ENCODE assay signal across 13 cellular contexts in the genomic region with DNA sequence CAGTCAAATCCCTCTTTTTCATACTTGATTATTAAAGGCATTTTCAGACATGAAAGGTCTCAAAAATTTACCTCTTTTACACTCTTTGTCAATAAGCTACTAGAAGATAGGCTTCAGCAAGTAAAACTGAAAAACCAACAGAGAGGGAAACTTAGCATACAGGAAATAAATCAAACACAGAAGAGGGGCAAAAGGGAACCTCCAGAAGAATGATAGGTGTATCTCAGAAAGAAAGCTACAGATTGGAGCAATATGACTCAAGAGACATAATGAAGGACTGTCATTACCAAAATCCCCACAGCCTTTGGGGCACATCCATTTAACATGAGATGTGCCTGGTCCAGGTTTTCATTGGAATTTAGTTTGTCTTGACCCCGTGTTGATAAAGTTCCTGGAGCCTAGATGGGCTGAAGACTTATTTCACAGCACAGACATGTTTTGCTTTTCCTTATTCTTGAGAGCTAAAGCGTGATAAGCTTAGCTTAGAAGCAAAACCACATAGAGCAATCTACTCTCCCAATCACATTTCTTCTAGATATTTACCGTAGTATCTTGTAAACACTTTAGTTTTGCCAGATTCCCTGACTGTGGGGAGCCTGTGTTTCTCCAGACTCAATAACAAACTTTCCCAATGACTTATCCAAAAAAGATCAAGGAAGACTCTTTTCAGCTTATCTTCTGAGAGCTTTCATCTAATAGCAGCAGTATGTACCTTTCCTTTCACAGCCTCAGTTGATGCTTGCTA. TPM values are rescaled to one million over a fixed set of nuclear protein-coding genes. Genes with fewer than 3 reads are reported as not detected.
DNase-seq lines count a peak whose midpoint lies in the region; ATAC-seq and TF ChIP-seq lines count a peak whose summit lies in the region.
"Had no signal": no experiment of that assay in that cellular context is flagged by ENCODE, and none has a peak within 500 bp of the region (broad histone marks: within the 10 kb centered on the region; RNA-seq: fewer than 3 reads in every experiment).

No MANE protein-coding gene starts in this region.

- POLR2A ChIA-PET in MCF 10A (lab: Yijun Ruan, JAX) (interaction anchor here (0.9 to 1.5 kb wide), 2 partner anchors 8 to 51 kb away, joined by 3 read pairs; no protein-coding TSS in a partner anchor), WTC11 (lab: Charles Lee) (interaction anchor here (0.5 kb wide), 2 partner anchors 10 to 51 kb away, joined by 3 to 5 read pairs; no protein-coding TSS in a partner anchor)

- CTCF ChIA-PET in MCF 10A (lab: Yijun Ruan, JAX) (interaction anchor here (0.6 to 1.8 kb wide), 6 partner anchors 10 to 157 kb away, joined by 3 to 7 read pairs (median 4); no protein-coding TSS in a partner anchor), WTC11 (lab: Charles Lee) (no interaction called here), Calu3 (lab: Charles Lee) (no interaction called here)

- H3K27ac Mint-ChIP-seq in MCF 10A (ENCODE audit: low read depth, unreplicated experiment): peak overlapping the region; percentile 50
- peak overlapping the region; percentile 93 for H3K27ac Mint-ChIP-seq in WTC11
- peak overlapping the region; percentile 90 for H3K27ac Mint-ChIP-seq in stimulated activated naive CD8-positive, alpha-beta T cell treated with anti-CD3 and anti-CD28 coated beads, Interleukin-15, Interleukin-2, amounts not matched to agents 100 ng/mL and 50 ng/mL, for 24 hours
- H3K27ac Mint-ChIP-seq in Calu3 (ENCODE audit: unreplicated experiment): no peak overlapping the region

- no peak overlapping the region for H3K4me3 Mint-ChIP-seq in MCF 10A (ENCODE audit: unreplicated experiment)
- H3K4me3 Mint-ChIP-seq in WTC11: no peak overlapping the region
- peak overlapping the region; percentile 36 for H3K4me3 Mint-ChIP-seq in stimulated activated naive CD8-positive, alpha-beta T cell treated with anti-CD3 and anti-CD28 coated beads, Interleukin-15, Interleukin-2, amounts not matched to agents 100 ng/mL and 50 ng/mL, for 24 hours
- no peak overlapping the region for H3K4me3 Mint-ChIP-seq in Calu3 (ENCODE audit: low read depth, unreplicated experiment)

- H3K27me3 Mint-ChIP-seq in MCF 10A (ENCODE audit: insufficient read depth, unreplicated experiment) (no peaks in the 10 kb centered on the region), WTC11 (ENCODE audit: low read depth) (no peaks in the 10 kb centered on the region), Calu3 (ENCODE audit: unreplicated experiment) (no peaks in the 10 kb centered on the region)
- H3K27me3 Mint-ChIP-seq in stimulated activated naive CD8-positive, alpha-beta T cell treated with anti-CD3 and anti-CD28 coated beads, Interleukin-15, Interleukin-2, amounts not matched to agents 100 ng/mL and 50 ng/mL, for 24 hours: no peaks in the 10 kb centered on the region

- peaks cover 21% of the 10 kb centered on the region for H3K4me1 Mint-ChIP-seq in MCF 10A (ENCODE audit: insufficient read depth, unreplicated experiment)
- H3K4me1 Mint-ChIP-seq in WTC11: peaks cover 22% of the 10 kb centered on the region
- peaks cover 35% of the 10 kb centered on the region for H3K4me1 Mint-ChIP-seq in stimulated activated naive CD8-positive, alpha-beta T cell treated with anti-CD3 and anti-CD28 coated beads, Interleukin-15, Interleukin-2, amounts not matched to agents 100 ng/mL and 50 ng/mL, for 24 hours (ENCODE audit: low read depth)
- H3K4me1 Mint-ChIP-seq in Calu3 (ENCODE audit: low read depth, unreplicated experiment): no peaks in the 10 kb centered on the region

- no peak for TF ChIP-seq POLR2A in breast epithelium (IDR thresholded peaks at IDR 0.05)

- no peaks in the 10 kb centered on the region for H3K36me3 ChIP-seq in breast epithelium
- H3K36me3 ChIP-seq in H7 (replicated peaks; ENCODE audit: control insufficient read depth, insufficient read depth, low read length): no peaks in the 10 kb centered on the region

- no peaks in the 10 kb centered on the region for H3K4me1 ChIP-seq in breast epithelium
- H3K4me1 ChIP-seq: testis had no signal

- H3K9me3 Mint-ChIP-seq in MCF 10A (ENCODE audit: unreplicated experiment) (no peaks in the 10 kb centered on the region), WTC11 (no peaks in the 10 kb centered on the region), Calu3 (ENCODE audit: low read depth, unreplicated experiment) (no peaks in the 10 kb centered on the region)
- H3K9me3 Mint-ChIP-seq in stimulated activated naive CD8-positive, alpha-beta T cell treated with anti-CD3 and anti-CD28 coated beads, Interleukin-15, Interleukin-2, amounts not matched to agents 100 ng/mL and 50 ng/mL, for 24 hours: no peaks in the 10 kb centered on the region

- H3K27ac ChIP-seq in breast epithelium: no peak overlapping the region
- H3K27ac ChIP-seq: C4-2B, KMS-11, parathyroid adenoma, testis had no signal

- DNase-seq in MCF 10A (ENCODE audit: unreplicated experiment) (no peak), breast epithelium (ENCODE audit: low spot score in 2 of 2) (no peak), WTC11 (ENCODE audit: low spot score) (no peak), NCI-H1417 treated with DMSO at 0.1 percent for 48 hours (lab: John Stamatoyannopoulos, UW) (no peak), H7 (no peak), Calu3 (no peak)
- DNase-seq: erythroblast, testis had no signal

- peak; percentile 67 for ATAC-seq in HG02943 (IDR thresholded peaks at IDR 0.05; ENCODE audit: low read depth, unreplicated experiment)
- no peak for ATAC-seq in WTC11

- H3K36me3 Mint-ChIP-seq in MCF 10A (ENCODE audit: insufficient read depth, unreplicated experiment) (peaks cover 51% of the 10 kb centered on the region), WTC11 (no peaks in the 10 kb centered on the region), Calu3 (ENCODE audit: insufficient read depth, unreplicated experiment) (peaks cover 9% of the 10 kb centered on the region)
- peaks cover 36% of the 10 kb centered on the region for H3K36me3 Mint-ChIP-seq in stimulated activated naive CD8-positive, alpha-beta T cell treated with anti-CD3 and anti-CD28 coated beads, Interleukin-15, Interleukin-2, amounts not matched to agents 100 ng/mL and 50 ng/mL, for 24 hours (ENCODE audit: low read depth)

- intact Hi-C loops in MCF 10A (cut with micrococcal nuclease): no loop called here
- intact Hi-C loops in breast epithelium (cut with DNase I; ENCODE audit: low total_unique reads): no loop called here
- intact Hi-C loops in Calu3 (cut with micrococcal nuclease; ENCODE audit: unreplicated experiment): no loop called here

- H3K4me3 ChIP-seq in breast epithelium: no peak overlapping the region
- no peak overlapping the region for H3K4me3 ChIP-seq in H7 (ENCODE audit: insufficient read depth, low read depth, low read length)
- H3K4me3 ChIP-seq: testis had no signal

- TF ChIP-seq CTCF in MCF 10A (IDR thresholded peaks at IDR 0.05; ENCODE audit: unreplicated experiment): no peak
- TF ChIP-seq CTCF in breast epithelium (IDR thresholded peaks at IDR 0.05): no peak
- no peak for TF ChIP-seq CTCF in WTC11 (IDR thresholded peaks at IDR 0.05)
- no peak for TF ChIP-seq CTCF in Calu3 (IDR thresholded peaks at IDR 0.05; ENCODE audit: unreplicated experiment)

- BruUV-seq in MCF 10A (replicated peaks; lab: Mats Ljungman, UMichigan): no TSS peak
- BruUV-seq in Calu3 (replicated peaks; lab: Mats Ljungman, UMichigan): no TSS peak

- H3K27me3 ChIP-seq in breast epithelium (no peaks in the 10 kb centered on the region), H7 (ENCODE audit: control insufficient read depth, insufficient read depth, low read length) (no peaks in the 10 kb centered on the region)
- H3K27me3 ChIP-seq: testis had no signal

- no peaks in the 10 kb centered on the region for H3K9me3 ChIP-seq in breast epithelium
- H3K9me3 ChIP-seq: testis had no signal

TF ChIP-seq in WTC11, 78 proteins besides CTCF, POLR2A, EP300 and RAD21 (continues in another document):
- TF ChIP-seq ZNF138 (CRISPR knock-in tag; conservative IDR thresholded peaks at IDR 0.05): no peak
- no peak for TF ChIP-seq NFYB (CRISPR knock-in tag; conservative IDR thresholded peaks at IDR 0.05; ENCODE audit: low read depth)
- no peak for TF ChIP-seq RELA (CRISPR knock-in tag; IDR thresholded peaks at IDR 0.05; ENCODE audit: borderline replicate concordance)
- TF ChIP-seq NFE2L1 (CRISPR knock-in tag; IDR thresholded peaks at IDR 0.05): no peak
- TF ChIP-seq, protein P1, sequence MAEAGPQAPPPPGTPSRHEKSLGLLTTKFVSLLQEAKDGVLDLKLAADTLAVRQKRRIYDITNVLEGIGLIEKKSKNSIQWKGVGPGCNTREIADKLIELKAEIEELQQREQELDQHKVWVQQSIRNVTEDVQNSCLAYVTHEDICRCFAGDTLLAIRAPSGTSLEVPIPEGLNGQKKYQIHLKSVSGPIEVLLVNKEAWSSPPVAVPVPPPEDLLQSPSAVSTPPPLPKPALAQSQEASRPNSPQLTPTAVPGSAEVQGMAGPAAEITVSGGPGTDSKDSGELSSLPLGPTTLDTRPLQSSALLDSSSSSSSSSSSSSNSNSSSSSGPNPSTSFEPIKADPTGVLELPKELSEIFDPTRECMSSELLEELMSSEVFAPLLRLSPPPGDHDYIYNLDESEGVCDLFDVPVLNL (CRISPR knock-in tag; IDR thresholded peaks at IDR 0.05; ENCODE audit: borderline replicate concordance, low read depth): no peak
- TF ChIP-seq SOX15 (CRISPR knock-in tag; IDR thresholded peaks at IDR 0.05): no peak
- TF ChIP-seq SMAD4 (CRISPR knock-in tag; IDR thresholded peaks at IDR 0.05): no peak
- TF ChIP-seq TP53 (CRISPR knock-in tag; IDR thresholded peaks at IDR 0.05): no peak
- TF ChIP-seq, protein P2, sequence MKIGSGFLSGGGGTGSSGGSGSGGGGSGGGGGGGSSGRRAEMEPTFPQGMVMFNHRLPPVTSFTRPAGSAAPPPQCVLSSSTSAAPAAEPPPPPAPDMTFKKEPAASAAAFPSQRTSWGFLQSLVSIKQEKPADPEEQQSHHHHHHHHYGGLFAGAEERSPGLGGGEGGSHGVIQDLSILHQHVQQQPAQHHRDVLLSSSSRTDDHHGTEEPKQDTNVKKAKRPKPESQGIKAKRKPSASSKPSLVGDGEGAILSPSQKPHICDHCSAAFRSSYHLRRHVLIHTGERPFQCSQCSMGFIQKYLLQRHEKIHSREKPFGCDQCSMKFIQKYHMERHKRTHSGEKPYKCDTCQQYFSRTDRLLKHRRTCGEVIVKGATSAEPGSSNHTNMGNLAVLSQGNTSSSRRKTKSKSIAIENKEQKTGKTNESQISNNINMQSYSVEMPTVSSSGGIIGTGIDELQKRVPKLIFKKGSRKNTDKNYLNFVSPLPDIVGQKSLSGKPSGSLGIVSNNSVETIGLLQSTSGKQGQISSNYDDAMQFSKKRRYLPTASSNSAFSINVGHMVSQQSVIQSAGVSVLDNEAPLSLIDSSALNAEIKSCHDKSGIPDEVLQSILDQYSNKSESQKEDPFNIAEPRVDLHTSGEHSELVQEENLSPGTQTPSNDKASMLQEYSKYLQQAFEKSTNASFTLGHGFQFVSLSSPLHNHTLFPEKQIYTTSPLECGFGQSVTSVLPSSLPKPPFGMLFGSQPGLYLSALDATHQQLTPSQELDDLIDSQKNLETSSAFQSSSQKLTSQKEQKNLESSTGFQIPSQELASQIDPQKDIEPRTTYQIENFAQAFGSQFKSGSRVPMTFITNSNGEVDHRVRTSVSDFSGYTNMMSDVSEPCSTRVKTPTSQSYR (CRISPR knock-in tag; IDR thresholded peaks at IDR 0.05): no peak

RNA-seq across cellular contexts. Expression of a gene that starts 11.7 kb away (rescaled TPM):
- 76.6 and 92.2 TPM in 2 replicates for total RNA-seq in MCF 10A (2022)
- total RNA-seq in breast epithelium: 10 to 100 TPM; 50.2 to 65.9 (median 65.9) TPM
- total RNA-seq in WTC11 (2021): 23.7 to 24.6 TPM (median 23.7 TPM) in 3 replicates
- 16.8 and 23.9 TPM in 2 replicates for total RNA-seq in H7 (2014; rRNA removed; shearing (Covaris generic))
- total RNA-seq in Calu3 (2022): 38.8 and 41.9 TPM in 2 replicates
